12 cellular contexts compared by ENCODE assay signal in the genomic region with DNA sequence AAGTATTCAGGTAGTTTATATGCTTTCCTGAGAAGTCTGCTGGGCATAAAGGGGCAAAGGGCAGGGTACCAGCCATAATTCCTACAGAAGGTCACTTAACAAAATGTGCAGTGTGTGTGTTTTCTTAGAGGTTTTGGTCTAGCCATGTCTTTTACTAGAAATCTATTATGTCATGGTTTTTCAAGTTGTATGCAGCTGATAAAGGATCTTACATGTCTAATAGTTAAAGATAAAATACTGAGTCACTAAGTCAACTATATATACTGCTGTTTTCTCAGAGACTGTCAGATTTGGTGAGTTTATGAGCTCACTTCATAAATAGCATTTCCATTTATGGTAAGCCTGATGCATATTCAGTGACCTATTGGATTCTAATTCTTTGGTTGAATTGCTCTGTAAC. TPM values are rescaled to one million over a fixed set of nuclear protein-coding genes. Genes with fewer than 3 reads are reported as not detected.
DNase-seq lines count a peak whose midpoint lies in the region; ATAC-seq and TF ChIP-seq lines count a peak whose summit lies in the region.
"Had no signal": no experiment of that assay in that cellular context is flagged by ENCODE, and none has a peak within 500 bp of the region (broad histone marks: within the 10 kb centered on the region; RNA-seq: fewer than 3 reads in every experiment).

No MANE protein-coding gene starts in this region.

- H3K9me3 ChIP-seq in BLaER1 = no peaks in the 10 kb centered on the region
- no peaks in the 10 kb centered on the region for H3K9me3 ChIP-seq in DOHH2 (ENCODE audit: control insufficient read depth, insufficient read depth, low read length)
- no peaks in the 10 kb centered on the region for H3K9me3 ChIP-seq in gastroesophageal sphincter
- H3K9me3 ChIP-seq: colonic mucosa, suprapubic skin had no signal

- H3K4me3 Mint-ChIP-seq in activated naive CD8-positive, alpha-beta T cell treated with anti-CD3 and anti-CD28 coated beads, Interleukin-2, amount 50 U/mL, for 24 hours = no peak overlapping the region

- H3K27ac ChIP-seq in BLaER1 (no peak overlapping the region), DOHH2 (ENCODE audit: low read depth, low read length) (no peak overlapping the region), gastroesophageal sphincter (no peak overlapping the region)
- H3K27ac ChIP-seq: colonic mucosa, suprapubic skin had no signal

- no peak for TF ChIP-seq EP300 in gastroesophageal sphincter (IDR thresholded peaks at IDR 0.05)

- H3K27me3 ChIP-seq in BLaER1 (no peaks in the 10 kb centered on the region), DOHH2 (ENCODE audit: control insufficient read depth, low read length) (no peaks in the 10 kb centered on the region), gastroesophageal sphincter (no peaks in the 10 kb centered on the region)
- H3K27me3 ChIP-seq: colonic mucosa, suprapubic skin had no signal

- H3K27ac Mint-ChIP-seq in activated naive CD8-positive, alpha-beta T cell treated with anti-CD3 and anti-CD28 coated beads, Interleukin-2, amount 50 U/mL, for 24 hours = peak overlapping the region; percentile 11

- H3K4me2 ChIP-seq in BLaER1 (peak overlapping the region; percentile 24; the same call in 1 of the 2 replicates), DOHH2 (ENCODE audit: low read length) (0 out of 2 replicates have a peak overlapping the region, but pooled peaks have one; percentile 3)

- no peak for TF ChIP-seq POLR2A in gastroesophageal sphincter (IDR thresholded peaks at IDR 0.05)

- H3K27me3 Mint-ChIP-seq in activated naive CD8-positive, alpha-beta T cell treated with anti-CD3 and anti-CD28 coated beads, Interleukin-2, amount 50 U/mL, for 24 hours = no peaks in the 10 kb centered on the region

- no peak for ATAC-seq in activated naive CD8-positive, alpha-beta T cell treated with anti-CD3 and anti-CD28 coated beads, Interleukin-2, amount 50 U/mL, for 24 hours
- ATAC-seq in left colon = peak; percentile 30
- ATAC-seq in GM21367 (IDR thresholded peaks at IDR 0.05; ENCODE audit: unreplicated experiment) = no peak
- no peak for ATAC-seq in gastroesophageal sphincter

- intact Hi-C loops in left colon (cut with DNase I, micrococcal nuclease) = no loop called here

- peaks cover 32% of the 10 kb centered on the region for H3K4me1 ChIP-seq in BLaER1
- peaks cover 53% of the 10 kb centered on the region for H3K4me1 ChIP-seq in DOHH2 (ENCODE audit: control insufficient read depth, low read length)
- H3K4me1 ChIP-seq in gastroesophageal sphincter = peaks cover 0 to 30% (median 2%) of the 10 kb centered on the region in 3 donors
- H3K4me1 ChIP-seq: colonic mucosa had no signal

- no peak overlapping the region for H3K4me3 ChIP-seq in BLaER1
- H3K4me3 ChIP-seq in DOHH2 (ENCODE audit: low read length) = no peak overlapping the region
- H3K4me3 ChIP-seq in gastroesophageal sphincter = no peak overlapping the region
- H3K4me3 ChIP-seq: colonic mucosa, suprapubic skin had no signal

- H3K36me3 Mint-ChIP-seq in activated naive CD8-positive, alpha-beta T cell treated with anti-CD3 and anti-CD28 coated beads, Interleukin-2, amount 50 U/mL, for 24 hours (ENCODE audit: low read depth) = peaks cover 80% of the 10 kb centered on the region

- H3K4me1 Mint-ChIP-seq in activated naive CD8-positive, alpha-beta T cell treated with anti-CD3 and anti-CD28 coated beads, Interleukin-2, amount 50 U/mL, for 24 hours = peaks cover 48% of the 10 kb centered on the region

- peaks cover 81% of the 10 kb centered on the region for H3K79me2 ChIP-seq in DOHH2 (ENCODE audit: control insufficient read depth, low read length)

- peaks cover 92% of the 10 kb centered on the region for H4K20me1 ChIP-seq in BLaER1
- peaks cover 28% of the 10 kb centered on the region for H4K20me1 ChIP-seq in DOHH2 (ENCODE audit: control insufficient read depth, insufficient read depth, low read depth, low read length)

- no peaks in the 10 kb centered on the region for H3K9me3 Mint-ChIP-seq in activated naive CD8-positive, alpha-beta T cell treated with anti-CD3 and anti-CD28 coated beads, Interleukin-2, amount 50 U/mL, for 24 hours

- TF ChIP-seq CTCF in DOHH2 (IDR thresholded peaks at IDR 0.05; ENCODE audit: low read depth, low read length, poor library complexity, severe bottlenecking) (no peak), gastroesophageal sphincter (IDR thresholded peaks at IDR 0.05) (no peak)

- no peak for DNase-seq in activated naive CD8-positive, alpha-beta T cell treated with anti-CD3 and anti-CD28 coated beads, Interleukin-2, amount 50 U/mL, for 24 hours
- DNase-seq in left colon (no peak), NCI-H510A (lab: John Stamatoyannopoulos, UW) (no peak), DMS53 (lab: John Stamatoyannopoulos, UW) (no peak)
- DNase-seq: activated naive CD4-positive, alpha-beta T cell treated with Interleukin-2 at 50 U/mL for 16 hours; colonic mucosa had no signal

- H3K36me3 ChIP-seq in BLaER1 (peaks cover 99% of the 10 kb centered on the region), DOHH2 (ENCODE audit: control insufficient read depth, low read length) (peaks cover 97% of the 10 kb centered on the region), gastroesophageal sphincter (peaks cover 2 to 94% of the 10 kb centered on the region in 2 donors)

- H3F3A ChIP-seq in DOHH2 (ENCODE audit: control insufficient read depth, insufficient read depth) = peaks cover 9% of the 10 kb centered on the region

- no peaks in the 10 kb centered on the region for H3K9me2 ChIP-seq in DOHH2 (replicated peaks; ENCODE audit: control insufficient read depth, low read length)

- H3K9ac ChIP-seq in BLaER1 = no peak overlapping the region

RNA-seq across cellular contexts. Expression of gene CASP2, which starts 7.7 kb away (rescaled TPM):
- total RNA-seq in left colon = 10 to 100 TPM; 29.9 to 39.4 TPM
- 10 to 100 TPM; 10.1 to 14.5 (median 13.6) TPM for total RNA-seq in gastroesophageal sphincter

RNA-seq across cellular contexts. Expression of gene TMEM139, which starts 11.1 kb away (rescaled TPM):
- total RNA-seq in left colon = 10 to 100 TPM; 21.8 to 54.1 TPM
- 1 to 10 TPM in 1 of 4 donors, under 1 TPM in 2, not detected in 1; 0.40 to 1.4 (median 0.49) TPM for total RNA-seq in gastroesophageal sphincter

RNA-seq across cellular contexts. Expression of gene CLCN1, which starts 20.0 kb away (rescaled TPM):
- total RNA-seq in left colon (not detected), gastroesophageal sphincter (not detected)
- total RNA-seq: colonic mucosa, myocyte had no signal

RNA-seq across cellular contexts. Expression of gene GSTK1, which starts 32.6 kb away (rescaled TPM):
- total RNA-seq in left colon = 100 to 1,000 TPM; 290 to 349 TPM
- 100 to 1,000 TPM in 3 of 4 donors, 10 to 100 TPM in 1; 98.1 to 128 (median 120) TPM for total RNA-seq in gastroesophageal sphincter

Comparison
In these comparisons a context has a peak if more than half of its experiments do, and no peak if none do; other contexts are left out.
1. RNA of gene TMEM139, which starts 11.1 kb away (total RNA-seq): 21.8 to 54.1 TPM in left colon; 0.40 to 1.4 TPM in gastroesophageal sphincter; every median in the first group is over 4 times any median in the second.